In genomic region chr2:56713161-56713676, GRCh38 we compare ENCODE assay signal across 14 cellular contexts.
DNase-seq lines count a peak whose midpoint lies in the region; ATAC-seq and TF ChIP-seq lines count a peak whose summit lies in the region.
"Had no signal": no experiment of that assay in that cellular context is flagged by ENCODE, and none has a peak within 500 bp of the region (broad histone marks: within the 10 kb centered on the region; RNA-seq: fewer than 3 reads in every experiment).

No MANE protein-coding gene starts in this region.

- ATAC-seq in HG02840 (IDR thresholded peaks at IDR 0.05; ENCODE audit: low FRiP score, unreplicated experiment) (no peak), HG03442 (IDR thresholded peaks at IDR 0.05; ENCODE audit: unreplicated experiment) (no peak)

- DNase-seq in AG09319 (ENCODE audit: extremely low read depth, low read depth), result peak; percentile 60
- peak; percentile 94 for DNase-seq in HFFc6
- peak; percentile 43 for DNase-seq in astrocyte of the hippocampus (ENCODE audit: low read depth, low spot score)
- DNase-seq in mesenchymal stem cell, result peak; percentile 73
- no peak for DNase-seq in neuronal stem cell (ENCODE audit: low spot score)
- DNase-seq in hepatocyte (ENCODE audit: low spot score), result no peak
- DNase-seq: activated CD4-positive, alpha-beta memory T cell treated with anti-CD3 and anti-CD28 coated beads, Interleukin-2, amount 10 ng/mL, durations not matched to agents 7 days and 5 days; kidney had no signal

- peaks cover 94% of the 10 kb centered on the region for H3K4me1 Mint-ChIP-seq in HFFc6 (ENCODE audit: low read depth)
- H3K4me1 Mint-ChIP-seq: activated CD4-positive, alpha-beta memory T cell treated with anti-CD3 and anti-CD28 coated beads, Interleukin-2, amount 10 ng/mL, durations not matched to agents 7 days and 5 days had no signal

- peaks cover 1% of the 10 kb centered on the region; the same call in 1 of the 2 replicates for H3K27me3 Mint-ChIP-seq in HFFc6 (ENCODE audit: insufficient read depth)
- H3K27me3 Mint-ChIP-seq: activated CD4-positive, alpha-beta memory T cell treated with anti-CD3 and anti-CD28 coated beads, Interleukin-2, amount 10 ng/mL, durations not matched to agents 7 days and 5 days had no signal

- H3K14ac ChIP-seq in mesenchymal stem cell (ENCODE audit: low read length in 2 of 2), result no peak overlapping the region
- H3K14ac ChIP-seq in neuronal stem cell (ENCODE audit: low read length), result no peak overlapping the region

- H3K27me3 ChIP-seq in mesenchymal stem cell (ENCODE audit: control insufficient read depth in 1 of 2, insufficient read depth in 1 of 2, low read length in 2 of 2) (no peaks in the 10 kb centered on the region), neuronal stem cell (ENCODE audit: control insufficient read depth in 3 of 3, insufficient read depth in 3 of 3, low read depth in 1 of 3, low read length in 3 of 3) (no peaks in the 10 kb centered on the region), hepatocyte (no peaks in the 10 kb centered on the region)
- H3K27me3 ChIP-seq: SJSA1 had no signal

- no peak overlapping the region for H2AK5ac ChIP-seq in mesenchymal stem cell (ENCODE audit: low read length, severe bottlenecking)
- H2AK5ac ChIP-seq in neuronal stem cell (ENCODE audit: low read depth, low read length), result no peak overlapping the region

- H3K23ac ChIP-seq in mesenchymal stem cell (ENCODE audit: low read length in 2 of 2), result no peak overlapping the region
- no peak overlapping the region for H3K23ac ChIP-seq in neuronal stem cell (ENCODE audit: low read depth, low read length, poor library complexity)

- no peaks in the 10 kb centered on the region for H4K20me1 ChIP-seq in hepatocyte (ENCODE audit: insufficient read depth, poor library complexity, severe bottlenecking)

- 32% methylated on average over 2 of the region's 5 CpGs for WGBS in mesenchymal stem cell
- WGBS in neuronal stem cell (ENCODE audit: extremely low coverage in 2 of 2, insufficient read length in 2 of 2, insufficient replicate concordance in 1 of 2), 2 donors, result no CpG with 5 or more reads among the region's 5 CpGs
- WGBS in hepatocyte (ENCODE audit: low lambda C conversion rate, missing lambda C conversion rate), result 79% methylated on average over 5 of the region's 5 CpGs

- H3K4me2 ChIP-seq in mesenchymal stem cell (ENCODE audit: low read length, poor library complexity, severe bottlenecking) (no peak overlapping the region), neuronal stem cell (ENCODE audit: insufficient read depth, low read length, poor library complexity, severe bottlenecking) (no peak overlapping the region), hepatocyte (no peak overlapping the region)

- H3K9ac ChIP-seq in mesenchymal stem cell (ENCODE audit: low read length) (no peak overlapping the region), neuronal stem cell (ENCODE audit: low read depth, low read length, poor library complexity) (no peak overlapping the region)
- H3K9ac ChIP-seq: parathyroid adenoma had no signal

- H3K36me3 Mint-ChIP-seq in HFFc6 (ENCODE audit: low read depth), result peaks cover 46% of the 10 kb centered on the region

- H3K4me1 ChIP-seq in mesenchymal stem cell (ENCODE audit: control insufficient read depth, insufficient read depth, low read depth, low read length), result no peaks in the 10 kb centered on the region
- no peaks in the 10 kb centered on the region for H3K4me1 ChIP-seq in neuronal stem cell (ENCODE audit: control insufficient read depth in 2 of 2, insufficient read depth in 1 of 2, low read depth in 1 of 2, low read length in 2 of 2)
- no peaks in the 10 kb centered on the region for H3K4me1 ChIP-seq in hepatocyte (ENCODE audit: insufficient read depth)
- H3K4me1 ChIP-seq: parathyroid adenoma had no signal

- H2BK15ac ChIP-seq in mesenchymal stem cell (ENCODE audit: low read depth, poor library complexity, severe bottlenecking), result no peak overlapping the region
- no peak overlapping the region for H2BK15ac ChIP-seq in neuronal stem cell (ENCODE audit: low read length)

- H3K4me3 ChIP-seq in mesenchymal stem cell (ENCODE audit: insufficient read depth in 1 of 2, low read depth in 1 of 2, low read length in 2 of 2) (no peak overlapping the region), neuronal stem cell (ENCODE audit: low read length in 2 of 2) (no peak overlapping the region), hepatocyte (no peak overlapping the region)
- H3K4me3 ChIP-seq: SJSA1 had no signal

- peaks cover 8% of the 10 kb centered on the region; the same call in 1 of the 2 replicates for H3K9me3 Mint-ChIP-seq in HFFc6

- H3K79me2 ChIP-seq in hepatocyte, result no peaks in the 10 kb centered on the region
- H3K79me2 ChIP-seq: parathyroid adenoma had no signal

- no peak overlapping the region for H3K18ac ChIP-seq in mesenchymal stem cell (ENCODE audit: low read depth in 1 of 2, low read length in 2 of 2)
- H3K18ac ChIP-seq in neuronal stem cell (ENCODE audit: low read length), result no peak overlapping the region

- H2BK120ac ChIP-seq in mesenchymal stem cell (ENCODE audit: low read depth, low read length) (no peak overlapping the region), neuronal stem cell (ENCODE audit: low read depth, low read length) (no peak overlapping the region)

- no peak overlapping the region for H2AFZ ChIP-seq in mesenchymal stem cell (ENCODE audit: low read depth, low read length)
- H2AFZ ChIP-seq in neuronal stem cell (ENCODE audit: low read length), result no peak overlapping the region
- no peak overlapping the region for H2AFZ ChIP-seq in hepatocyte
- H2AFZ ChIP-seq: parathyroid adenoma had no signal

- H3K9me3 ChIP-seq in mesenchymal stem cell (ENCODE audit: control insufficient read depth, low read length), result no peaks in the 10 kb centered on the region
- no peaks in the 10 kb centered on the region for H3K9me3 ChIP-seq in neuronal stem cell (replicated peaks in 1 of 2; ENCODE audit: control insufficient read depth in 2 of 2, insufficient read depth in 1 of 2, low read depth in 1 of 2, low read length in 2 of 2)
- no peaks in the 10 kb centered on the region for H3K9me3 ChIP-seq in hepatocyte (ENCODE audit: low read depth)
- H3K9me3 ChIP-seq: SJSA1 had no signal

- H3K27ac Mint-ChIP-seq in HFFc6, result peak overlapping the region; percentile 85
- H3K27ac Mint-ChIP-seq: activated CD4-positive, alpha-beta memory T cell treated with anti-CD3 and anti-CD28 coated beads, Interleukin-2, amount 10 ng/mL, durations not matched to agents 7 days and 5 days; activated T-helper 1 cell treated with anti-CD3 and anti-CD28 coated beads, Interleukin-12 subunit alpha, Interleukin-12 subunit beta, Interleukin-2, Interleukin-4 antibody, amounts not matched to agents 30 ng/mL and 10 ng/mL and 1 ng/mL, durations not matched to agents 14 hours and 24 hours and 36 hours had no signal

- H2BK12ac ChIP-seq in mesenchymal stem cell (ENCODE audit: low read length in 2 of 2) (no peak overlapping the region), neuronal stem cell (ENCODE audit: low read length) (no peak overlapping the region)

- H2BK5ac ChIP-seq in mesenchymal stem cell (ENCODE audit: low read depth, low read length, poor library complexity, severe bottlenecking) (no peak overlapping the region), neuronal stem cell (ENCODE audit: low read length) (no peak overlapping the region)

- H3K36me3 ChIP-seq in mesenchymal stem cell (ENCODE audit: control insufficient read depth in 1 of 2, insufficient read depth in 2 of 2, low read depth in 1 of 2, low read length in 2 of 2) (no peaks in the 10 kb centered on the region), neuronal stem cell (replicated peaks in 1 of 2; ENCODE audit: control insufficient read depth in 2 of 2, insufficient read depth in 2 of 2, low read length in 2 of 2) (no peaks in the 10 kb centered on the region), hepatocyte (replicated peaks; ENCODE audit: insufficient read depth, low read depth) (no peaks in the 10 kb centered on the region)
- H3K36me3 ChIP-seq: SJSA1 had no signal

- H4K91ac ChIP-seq in mesenchymal stem cell (ENCODE audit: low read length), result no peak overlapping the region
- no peak overlapping the region for H4K91ac ChIP-seq in neuronal stem cell (ENCODE audit: low read depth, low read length, poor library complexity)

- H3K4me3 Mint-ChIP-seq in HFFc6, result peak overlapping the region; percentile 90
- H3K4me3 Mint-ChIP-seq: activated CD4-positive, alpha-beta memory T cell treated with anti-CD3 and anti-CD28 coated beads, Interleukin-2, amount 10 ng/mL, durations not matched to agents 7 days and 5 days; activated T-helper 1 cell treated with anti-CD3 and anti-CD28 coated beads, Interleukin-12 subunit alpha, Interleukin-12 subunit beta, Interleukin-2, Interleukin-4 antibody, amounts not matched to agents 30 ng/mL and 10 ng/mL and 1 ng/mL, durations not matched to agents 14 hours and 24 hours and 36 hours had no signal

- no peaks in the 10 kb centered on the region for H3K79me1 ChIP-seq in mesenchymal stem cell (replicated peaks; ENCODE audit: low read length, poor library complexity, severe bottlenecking)
- H3K79me1 ChIP-seq in neuronal stem cell (ENCODE audit: low read depth, low read length), result no peaks in the 10 kb centered on the region

- no peak overlapping the region for H4K8ac ChIP-seq in mesenchymal stem cell (ENCODE audit: low read length)
- H4K8ac ChIP-seq in neuronal stem cell (ENCODE audit: low read depth, low read length), result no peak overlapping the region

- H3K4ac ChIP-seq in mesenchymal stem cell (ENCODE audit: low read depth in 1 of 2, low read length in 2 of 2) (no peak overlapping the region), neuronal stem cell (ENCODE audit: low read length) (no peak overlapping the region)

- TF ChIP-seq CTCF in AG09319 (IDR thresholded peaks at IDR 0.05; ENCODE audit: low read depth, low read length) (no peak), HFFc6 (IDR thresholded peaks at IDR 0.05) (no peak), hepatocyte (IDR thresholded peaks at IDR 0.05; ENCODE audit: poor library complexity) (no peak)

- H3K27ac ChIP-seq in mesenchymal stem cell (ENCODE audit: low read length, poor library complexity, severe bottlenecking), result no peak overlapping the region
- no peak overlapping the region for H3K27ac ChIP-seq in neuronal stem cell (replicated peaks; ENCODE audit: low read length)
- H3K27ac ChIP-seq in hepatocyte, result no peak overlapping the region
- H3K27ac ChIP-seq: C4-2B, parathyroid adenoma, SJSA1 had no signal

- H3K9me2 ChIP-seq in hepatocyte (replicated peaks; ENCODE audit: insufficient read depth), result no peaks in the 10 kb centered on the region

Comparison
In these comparisons a context has a peak if more than half of its experiments do, and no peak if none do; other contexts are left out.
1. DNase-seq: peak in AG09319 (single experiment), HFFc6 (single experiment), astrocyte of the hippocampus (single experiment) and mesenchymal stem cell (single experiment); none in neuronal stem cell (single experiment) and hepatocyte (single experiment).